26 cellular contexts compared by ENCODE assay signal in genomic region chr3:134839422-134839821, GRCh38. TPM values are rescaled to one million over a fixed set of nuclear protein-coding genes. Genes with fewer than 3 reads are reported as not detected.
"Had no signal": no experiment of that assay in that cellular context is flagged by ENCODE, and none has a peak within 500 bp of the region (broad histone marks: within the 10 kb centered on the region; RNA-seq: fewer than 3 reads in every experiment).

No MANE protein-coding gene starts in this region.

- H3K9me3 ChIP-seq: colonic mucosa, gastrocnemius medialis, ovary, psoas muscle, thoracic aorta had no signal

- H3K36me3 ChIP-seq: colonic mucosa, gastrocnemius medialis, left lung, ovary, sigmoid colon, thoracic aorta, tibial nerve, upper lobe of left lung, uterus had no signal

- H3K4me3 ChIP-seq: colonic mucosa, gastrocnemius medialis, left lung, ovary, psoas muscle, sigmoid colon, thoracic aorta, tibial nerve, upper lobe of left lung, uterus had no signal

- DNase-seq: colonic mucosa; effector CD8-positive, alpha-beta T cell; endodermal cell; foreskin fibroblast; gastrocnemius medialis; kidney; left cardiac atrium; left lung; mammary epithelial cell; mesendoderm; midbrain; naive thymus-derived CD4-positive, alpha-beta T cell; ovary; posterior cingulate gyrus; psoas muscle; right cardiac atrium; sigmoid colon; stimulated activated CD4-positive, alpha-beta T cell treated with anti-CD3 and anti-CD28 coated beads, Interleukin-2, amount 100 ng/mL, for 24 hours; stimulated activated CD4-positive, alpha-beta T cell treated with anti-CD3 and anti-CD28 coated beads, Interleukin-4, amount 100 ng/mL, for 24 hours; stimulated activated naive CD8-positive, alpha-beta T cell treated with anti-CD3 and anti-CD28 coated beads, Interleukin-15, Interleukin-2, amounts not matched to agents 100 U/mL and 50 U/mL, for 24 hours; upper lobe of left lung; uterus had no signal

- ATAC-seq: esophagus mucosa; gastrocnemius medialis; left cardiac atrium; left lung; psoas muscle; right cardiac atrium; stimulated activated naive CD8-positive, alpha-beta T cell treated with anti-CD3 and anti-CD28 coated beads, Interleukin-15, Interleukin-2, amounts not matched to agents 100 U/mL and 50 U/mL, for 24 hours had no signal

- H3K27ac ChIP-seq: colonic mucosa, epithelial cell of prostate, gastrocnemius medialis, left lung, ovary, psoas muscle, sigmoid colon, thoracic aorta, tibial nerve, upper lobe of left lung, uterus had no signal

- H3K4me1 ChIP-seq: colonic mucosa, left lung, tibial nerve, upper lobe of left lung, uterus had no signal

- H3K27me3 ChIP-seq: colonic mucosa, gastrocnemius medialis, left lung, ovary, sigmoid colon, tibial nerve, upper lobe of left lung, uterus had no signal

RNA-seq across cellular contexts. Expression of gene EPHB1, which starts 44.4 kb away (rescaled TPM):
- polyA plus RNA-seq: naive thymus-derived CD4-positive, alpha-beta T cell had no signal
